ENCODE assay signal across 27 cellular contexts in genomic region chr6:43907312-43907711, GRCh38.
"Had no signal": no experiment of that assay in that cellular context is flagged by ENCODE, and none has a peak within 500 bp of the region (broad histone marks: within the 10 kb centered on the region; RNA-seq: fewer than 3 reads in every experiment).

No MANE protein-coding gene starts in this region.

- H3K9me3 ChIP-seq: esophagus muscularis mucosa, gastrocnemius medialis, heart left ventricle had no signal

- H3K27ac ChIP-seq: brain microvascular endothelial cell, esophagus muscularis mucosa, foreskin keratinocyte, gastrocnemius medialis, WERI-Rb-1 had no signal

- H3K4me3 ChIP-seq: esophagus muscularis mucosa, gastrocnemius medialis, heart left ventricle had no signal

- H3K36me3 ChIP-seq: brain microvascular endothelial cell, esophagus muscularis mucosa, gastrocnemius medialis, heart left ventricle, WERI-Rb-1 had no signal

- H3K4me1 ChIP-seq: esophagus muscularis mucosa, foreskin keratinocyte, gastrocnemius medialis had no signal

- H3K27me3 ChIP-seq: brain microvascular endothelial cell, esophagus muscularis mucosa, gastrocnemius medialis, heart left ventricle had no signal

- ATAC-seq: activated CD4-positive, CD25-positive, alpha-beta regulatory T cell treated with anti-CD3 and anti-CD28 coated beads, Interleukin-2, amount 50 U/mL, for 24 hours; activated CD8-positive, alpha-beta T cell treated with anti-CD3 and anti-CD28 coated beads for 36 hours; activated T-cell treated with anti-CD3 and anti-CD28 coated beads, Interleukin-2, amount 50 U/mL, for 4 hours; activated T-helper 17 cell treated with anti-CD3 and anti-CD28 coated beads, Interleukin-2, amount 50 U/mL, for 72 hours; effector memory CD8-positive, alpha-beta T cell; foreskin keratinocyte; gastrocnemius medialis had no signal

- DNase-seq: activated B cell treated with CpG ODN at 0.5 μM for 24 hours; activated CD4-positive, alpha-beta T cell treated with anti-CD3 and anti-CD28 coated beads for 48 hours; activated CD4-positive, alpha-beta T cell treated with anti-CD3 and anti-CD28 coated beads, Interleukin-2, amount 50 U/mL, for 1 hour; activated CD4-positive, alpha-beta T cell treated with anti-CD3 and anti-CD28 coated beads, Interleukin-2, amount 50 U/mL, for 48 hours; activated CD8-positive, alpha-beta memory T cell treated with anti-CD3 and anti-CD28 coated beads for 24 hours; activated CD8-positive, alpha-beta T cell treated with anti-CD3 and anti-CD28 coated beads for 36 hours; activated effector memory CD4-positive, alpha-beta T cell treated with Interleukin-2 at 50 U/mL for 16 hours; activated gamma-delta T cell treated with Interleukin-2 at 50 U/mL for 16 hours; activated naive CD4-positive, alpha-beta T cell treated with anti-CD3 and anti-CD28 coated beads, Interleukin-2, amount 50 U/mL, for 16 hours; activated naive CD4-positive, alpha-beta T cell treated with Interleukin-2 at 50 U/mL for 16 hours; activated T-cell treated with anti-CD3 and anti-CD28 coated beads, Interleukin-2, amount 50 U/mL, for 4 hours; amniotic stem cell; anterior cingulate cortex; brain microvascular endothelial cell; cortex of kidney; dermis blood vessel endothelial cell; effector CD4-positive, alpha-beta T cell; effector memory CD8-positive, alpha-beta T cell; erythroblast; foreskin keratinocyte; gastrocnemius medialis; T-helper 2 cell had no signal
